8 cellular contexts compared by ENCODE assay signal in the genomic region with DNA sequence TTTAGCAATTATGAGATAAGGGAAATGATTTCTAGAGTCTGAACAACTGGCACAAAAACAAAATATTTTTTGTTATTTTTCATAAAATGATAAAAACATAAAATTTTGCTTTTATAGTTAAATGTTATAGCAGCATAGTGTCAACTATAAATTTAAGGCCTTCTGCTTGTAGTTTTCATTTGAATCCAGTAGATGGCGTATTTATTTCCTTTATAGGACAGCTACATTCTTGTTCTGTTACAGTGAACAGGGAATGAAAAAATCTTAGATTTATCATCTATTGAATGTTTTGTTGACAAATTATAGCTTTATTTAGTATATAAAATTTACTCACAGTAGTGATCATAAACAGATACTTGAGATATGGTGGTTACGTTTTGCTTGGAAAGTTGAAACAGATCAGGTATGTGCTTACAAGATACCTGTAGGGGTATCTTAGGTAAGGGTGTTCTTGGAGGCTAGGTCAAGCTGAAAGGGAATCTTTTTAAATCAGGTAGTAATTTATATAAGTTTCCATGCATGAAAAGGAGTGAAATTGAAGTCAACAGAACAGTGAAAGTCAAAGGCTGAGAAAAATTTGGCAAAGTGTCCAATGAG.
DNase-seq lines count a peak whose midpoint lies in the region; ATAC-seq, FAIRE-seq and TF ChIP-seq lines count a peak whose summit lies in the region.

No MANE protein-coding gene starts in this region.

- intact Hi-C loops in A673 (cut with micrococcal nuclease; ENCODE audit: unreplicated experiment) = loop anchor here (10.0 kb wide), 1 partner anchor 373 kb away; no protein-coding TSS in a partner anchor

- no peak overlapping the region for H3K27ac ChIP-seq in A673 (ENCODE audit: low read depth, low read length, poor library complexity, severe bottlenecking)
- H3K27ac ChIP-seq in small intestine (ENCODE audit: low read depth in 1 of 2, low read length in 1 of 2) = no peak overlapping the region
- H3K27ac ChIP-seq in substantia nigra (ENCODE audit: low read depth, low read length, poor library complexity, severe bottlenecking) = no peak overlapping the region

- peak; percentile 65 for TF ChIP-seq CTCF in A673 (conservative IDR thresholded peaks at IDR 0.05; ENCODE audit: low read depth, low read length)
- TF ChIP-seq CTCF in epithelial cell of proximal tubule (conservative IDR thresholded peaks at IDR 0.05; ENCODE audit: low read depth, low read length) = peak; percentile 44

- POLR2A ChIA-PET in A673 (lab: Charles Lee; ENCODE audit: low non-redundant PET) = no interaction called here

- CTCF ChIA-PET in A673 (lab: Charles Lee) = no interaction called here

- no peaks in the 10 kb centered on the region for H3K9me3 ChIP-seq in A673 (ENCODE audit: low read depth, low read length, poor library complexity, severe bottlenecking)
- H3K9me3 ChIP-seq in small intestine (ENCODE audit: control insufficient read depth, low read depth) = no peaks in the 10 kb centered on the region

- H3K27me3 ChIP-seq in A673 (replicated peaks; ENCODE audit: insufficient read depth, low read depth, low read length, poor library complexity) = no peaks in the 10 kb centered on the region
- H3K27me3 ChIP-seq in small intestine (ENCODE audit: control insufficient read depth in 2 of 2, insufficient read depth in 2 of 2, low read length in 2 of 2) = no peaks in the 10 kb centered on the region

- ATAC-seq in GM18517 (IDR thresholded peaks at IDR 0.05; ENCODE audit: unreplicated experiment) (peak; percentile 70), HG03097 (IDR thresholded peaks at IDR 0.05; ENCODE audit: low FRiP score, unreplicated experiment) (peak; percentile 71)

- FAIRE-seq in small intestine (lab: Jason Lieb, UNC) = peak; percentile 72

- H3K4me1 ChIP-seq in A673 (ENCODE audit: insufficient read depth, low read length, poor library complexity, severe bottlenecking) (no peaks in the 10 kb centered on the region), small intestine (ENCODE audit: control insufficient read depth in 2 of 2, insufficient read depth in 1 of 2, low read depth in 1 of 2, low read length in 1 of 2) (no peaks in the 10 kb centered on the region)

- DNase-seq in A673 (ENCODE audit: low spot score) (peak; percentile 21), NCI-H82 treated with DMSO at 0.1 percent for 48 hours (lab: John Stamatoyannopoulos, UW; ENCODE audit: unreplicated experiment) (peak; percentile 5), epithelial cell of proximal tubule (ENCODE audit: low read depth) (no peak), small intestine (peak; percentile 25), substantia nigra (lab: John Stamatoyannopoulos, UW) (no peak), DMS79 (lab: John Stamatoyannopoulos, UW) (no peak)

- H3K36me3 ChIP-seq in A673 (ENCODE audit: insufficient read depth, low read length, poor library complexity, severe bottlenecking) (no peaks in the 10 kb centered on the region), small intestine (ENCODE audit: control insufficient read depth in 2 of 2, insufficient read depth in 2 of 2, low read length in 2 of 2) (no peaks in the 10 kb centered on the region)

- H3K4me3 ChIP-seq in A673 (ENCODE audit: low read depth, low read length, poor library complexity, severe bottlenecking) (no peak overlapping the region), epithelial cell of proximal tubule (ENCODE audit: low read depth, low read length) (no peak overlapping the region), small intestine (ENCODE audit: low read depth in 1 of 2, low read length in 2 of 2) (no peak overlapping the region)

- WGBS in small intestine, 3 donors = 0 to 1% (median 1%) methylated on average over 2 of the region's 2 CpGs

- BruUV-seq in A673 (replicated peaks; lab: Mats Ljungman, UMichigan) = no TSS peak

Comparison
In these comparisons a context has a peak if more than half of its experiments do, and no peak if none do; other contexts are left out.
1. DNase-seq: peak in A673 (single experiment), NCI-H82 treated with DMSO at 0.1 percent for 48 hours (single experiment) and small intestine (single experiment); none in epithelial cell of proximal tubule (single experiment), substantia nigra (0 of 49) and DMS79 (single experiment).